In genomic region chr12:58148405-58148804, GRCh38 we compare ENCODE assay signal across 11 cellular contexts.
DNase-seq lines count a peak whose midpoint lies in the region; ATAC-seq, FAIRE-seq and TF ChIP-seq lines count a peak whose summit lies in the region.
"Had no signal": no experiment of that assay in that cellular context is flagged by ENCODE, and none has a peak within 500 bp of the region (broad histone marks: within the 10 kb centered on the region; RNA-seq: fewer than 3 reads in every experiment).

No MANE protein-coding gene starts in this region.

- H3K4me1 ChIP-seq in testis: no peaks in the 10 kb centered on the region
- H3K4me1 ChIP-seq: SJSA1 had no signal

- H3K9me3 ChIP-seq in testis: no peaks in the 10 kb centered on the region
- H3K9me3 ChIP-seq: SJSA1 had no signal

- no peak for TF ChIP-seq POLR2A in H54 (IDR thresholded peaks at IDR 0.05; ENCODE audit: low read depth, low read length)
- TF ChIP-seq POLR2A in testis (IDR thresholded peaks at IDR 0.05): no peak

- ATAC-seq in GM18498 (IDR thresholded peaks at IDR 0.05; ENCODE audit: unreplicated experiment) (no peak), esophagus mucosa (no peak)

- DNase-seq in A172 (ENCODE audit: low spot score): peak; percentile 61
- no peak for DNase-seq in H54 (ENCODE audit: insufficient read length, low spot score)
- peak; percentile 12 for DNase-seq in SK-MEL-5 (ENCODE audit: low read depth, low spot score)
- peak; percentile 62 for DNase-seq in fibroblast of the conjunctiva (ENCODE audit: low read depth)
- no peak for DNase-seq in testis
- no peak for DNase-seq in NOMO-1 (lab: John Stamatoyannopoulos, UW; ENCODE audit: unreplicated experiment in 2 of 2)
- DNase-seq: Karpas-422 had no signal

- no peak for TF ChIP-seq CTCF in testis (IDR thresholded peaks at IDR 0.05)

- H3K4me3 ChIP-seq in testis: no peak overlapping the region
- H3K4me3 ChIP-seq: dorsolateral prefrontal cortex, SJSA1 had no signal

- in situ Hi-C loops in SK-MEL-5 (cut with HindIII; ENCODE audit: low pct_unique_long_range_greater_than_20kb, low sequenced_read_pairs): no loop called here

- H3K36me3 ChIP-seq in testis (ENCODE audit: low read depth, missing control alignments): no peaks in the 10 kb centered on the region
- H3K36me3 ChIP-seq: SJSA1 had no signal

- H3K27ac ChIP-seq in testis: no peak overlapping the region
- H3K27ac ChIP-seq: dorsolateral prefrontal cortex, SJSA1 had no signal

- peak; percentile 38 for FAIRE-seq in H54 (lab: Jason Lieb, UNC)

- H3K27me3 ChIP-seq in testis: no peaks in the 10 kb centered on the region
- H3K27me3 ChIP-seq: SJSA1 had no signal

- intact Hi-C loops in testis (cut with DNase I; ENCODE audit: low total_unique reads): no loop called here

Comparison
In these comparisons a context has a peak if more than half of its experiments do, and no peak if none do; other contexts are left out.
1. DNase-seq: peak in A172 (single experiment), SK-MEL-5 (single experiment) and fibroblast of the conjunctiva (single experiment); none in H54 (single experiment), testis (single experiment) and NOMO-1 (0 of 2).